ENCODE assay signal across 20 cellular contexts in genomic region chr9:133507246-133507965, GRCh38. TPM values are rescaled to one million over a fixed set of nuclear protein-coding genes. Genes with fewer than 3 reads are reported as not detected.
DNase-seq lines count a peak whose midpoint lies in the region; ATAC-seq and TF ChIP-seq lines count a peak whose summit lies in the region.
"Had no signal": no experiment of that assay in that cellular context is flagged by ENCODE, and none has a peak within 500 bp of the region (broad histone marks: within the 10 kb centered on the region; RNA-seq: fewer than 3 reads in every experiment).

No MANE protein-coding gene starts in this region.

- H3K27me3 ChIP-seq in right atrium auricular region (no peaks in the 10 kb centered on the region), skeletal muscle tissue (ENCODE audit: control insufficient read depth in 3 of 3, insufficient read depth in 3 of 3, low read length in 3 of 3) (peaks cover 27 to 58% (median 31%) of the 10 kb centered on the region in 3 donors)
- H3K27me3 ChIP-seq: ascending aorta, MG63 had no signal

- no peak overlapping the region for H3K4me3 Mint-ChIP-seq in activated CD8-positive, alpha-beta T cell treated with anti-CD3 and anti-CD28 coated beads, Interleukin-2, amount 10 ng/mL, durations not matched to agents 7 days and 5 days
- H3K4me3 Mint-ChIP-seq in activated CD8-positive, alpha-beta T cell treated with anti-CD3 and anti-CD28 coated beads for 36 hours = no peak overlapping the region
- H3K4me3 Mint-ChIP-seq: B cell; IgD-negative memory B cell; neural crest cell; stimulated activated memory B cell treated with anti-CD40 and anti-IgM and Interleukin-4, amounts not matched to agents 10 μg/mL and 1 μg/mL and 100 μg/mL, for 72 hours had no signal

- no peak for DNase-seq in activated CD8-positive, alpha-beta T cell treated with anti-CD3 and anti-CD28 coated beads, Interleukin-2, amount 10 ng/mL, durations not matched to agents 7 days and 5 days
- DNase-seq in activated CD8-positive, alpha-beta T cell treated with anti-CD3 and anti-CD28 coated beads for 36 hours = no peak
- DNase-seq in right atrium auricular region (ENCODE audit: low spot score) (no peak), NCI-H510A treated with DMSO at 0.1 percent for 48 hours (lab: John Stamatoyannopoulos, UW) (no peak)
- DNase-seq: activated naive CD4-positive, alpha-beta T cell treated with Interleukin-2 at 50 U/mL for 16 hours; activated T-cell treated with anti-CD3 and anti-CD28 coated beads for 4 hours; hypothalamus; NCI-H187 treated with DMSO at 0.1 percent for 48 hours; RPMI8226 had no signal

- CTCF ChIA-PET in activated CD8-positive, alpha-beta T cell treated with anti-CD3 and anti-CD28 coated beads, Interleukin-2, amount 10 ng/mL, durations not matched to agents 7 days and 5 days (lab: Charles Lee) = no interaction called here
- CTCF ChIA-PET in activated CD8-positive, alpha-beta T cell treated with anti-CD3 and anti-CD28 coated beads for 36 hours (lab: Charles Lee) = no interaction called here

- H3K27me3 Mint-ChIP-seq in activated CD8-positive, alpha-beta T cell treated with anti-CD3 and anti-CD28 coated beads, Interleukin-2, amount 10 ng/mL, durations not matched to agents 7 days and 5 days (ENCODE audit: low read depth) = peaks cover 3% of the 10 kb centered on the region
- H3K27me3 Mint-ChIP-seq in activated CD8-positive, alpha-beta T cell treated with anti-CD3 and anti-CD28 coated beads for 36 hours = no peaks in the 10 kb centered on the region

- no peak overlapping the region for H3K9ac ChIP-seq in skeletal muscle tissue (ENCODE audit: low read depth in 1 of 3, low read length in 3 of 3)

- peaks cover 0 to 35% of the 10 kb centered on the region in 2 donors for H3K4me1 ChIP-seq in right atrium auricular region
- H3K4me1 ChIP-seq in skeletal muscle tissue (ENCODE audit: control insufficient read depth in 3 of 3, insufficient read depth in 3 of 3, low read length in 3 of 3) = peaks cover 14 to 20% (median 16%) of the 10 kb centered on the region in 3 donors

- H3K4me1 Mint-ChIP-seq in activated CD8-positive, alpha-beta T cell treated with anti-CD3 and anti-CD28 coated beads, Interleukin-2, amount 10 ng/mL, durations not matched to agents 7 days and 5 days (ENCODE audit: low read depth) = peaks cover 17% of the 10 kb centered on the region
- H3K4me1 Mint-ChIP-seq in activated CD8-positive, alpha-beta T cell treated with anti-CD3 and anti-CD28 coated beads for 36 hours (ENCODE audit: low read depth) = peaks cover 23% of the 10 kb centered on the region
- H3K4me1 Mint-ChIP-seq: B cell; stimulated activated memory B cell treated with anti-CD40 and anti-IgM and Interleukin-4, amounts not matched to agents 10 μg/mL and 1 μg/mL and 100 μg/mL, for 72 hours had no signal

- peak overlapping the region; percentile 56 for H3K27ac Mint-ChIP-seq in activated CD8-positive, alpha-beta T cell treated with anti-CD3 and anti-CD28 coated beads, Interleukin-2, amount 10 ng/mL, durations not matched to agents 7 days and 5 days
- no peak overlapping the region for H3K27ac Mint-ChIP-seq in activated CD8-positive, alpha-beta T cell treated with anti-CD3 and anti-CD28 coated beads for 36 hours
- H3K27ac Mint-ChIP-seq: B cell; IgD-negative memory B cell; stimulated activated memory B cell treated with anti-CD40 and anti-IgM and Interleukin-4, amounts not matched to agents 10 μg/mL and 1 μg/mL and 100 μg/mL, for 72 hours had no signal

- H3K9me3 Mint-ChIP-seq in activated CD8-positive, alpha-beta T cell treated with anti-CD3 and anti-CD28 coated beads, Interleukin-2, amount 10 ng/mL, durations not matched to agents 7 days and 5 days (ENCODE audit: insufficient read depth) = peaks cover 7% of the 10 kb centered on the region
- peaks cover 3% of the 10 kb centered on the region for H3K9me3 Mint-ChIP-seq in activated CD8-positive, alpha-beta T cell treated with anti-CD3 and anti-CD28 coated beads for 36 hours

- H3K36me3 Mint-ChIP-seq in activated CD8-positive, alpha-beta T cell treated with anti-CD3 and anti-CD28 coated beads, Interleukin-2, amount 10 ng/mL, durations not matched to agents 7 days and 5 days (ENCODE audit: low read depth) = no peaks in the 10 kb centered on the region
- no peaks in the 10 kb centered on the region for H3K36me3 Mint-ChIP-seq in activated CD8-positive, alpha-beta T cell treated with anti-CD3 and anti-CD28 coated beads for 36 hours (ENCODE audit: low read depth)
- H3K36me3 Mint-ChIP-seq: IgD-negative memory B cell had no signal

- H3K4me3 ChIP-seq in right atrium auricular region (no peak overlapping the region), skeletal muscle tissue (ENCODE audit: low read length in 3 of 3) (no peak overlapping the region)
- H3K4me3 ChIP-seq: ascending aorta, MG63, thoracic aorta had no signal

- intact Hi-C loops in activated CD8-positive, alpha-beta T cell treated with anti-CD3 and anti-CD28 coated beads for 36 hours (cut with micrococcal nuclease) = no loop called here

- no peak for TF ChIP-seq CTCF in activated CD8-positive, alpha-beta T cell treated with anti-CD3 and anti-CD28 coated beads for 36 hours (IDR thresholded peaks at IDR 0.05)
- TF ChIP-seq CTCF in right atrium auricular region (IDR thresholded peaks at IDR 0.05) = no peak

- H3K9me3 ChIP-seq in right atrium auricular region = peaks cover 0 to 9% of the 10 kb centered on the region in 2 donors
- peaks cover 0 to 3% (median 0%) of the 10 kb centered on the region in 3 donors for H3K9me3 ChIP-seq in skeletal muscle tissue (ENCODE audit: control insufficient read depth in 3 of 3, low read length in 3 of 3)

- peak overlapping the region; percentile 27 to 75 for H3K27ac ChIP-seq in right atrium auricular region
- peak overlapping the region; percentile 12 for H3K27ac ChIP-seq in skeletal muscle tissue (ENCODE audit: low read depth, low read length)
- H3K27ac ChIP-seq: 22Rv1, thoracic aorta had no signal

- POLR2A ChIA-PET in activated CD8-positive, alpha-beta T cell treated with anti-CD3 and anti-CD28 coated beads, Interleukin-2, amount 10 ng/mL, durations not matched to agents 7 days and 5 days (lab: Charles Lee) = interaction anchor here (0.8 kb wide), 1 partner anchor 9 kb away, joined by 4 read pairs; no protein-coding TSS in a partner anchor
- POLR2A ChIA-PET in activated CD8-positive, alpha-beta T cell treated with anti-CD3 and anti-CD28 coated beads for 36 hours (lab: Charles Lee) = interaction anchor here (1.0 kb wide), 1 partner anchor 29 kb away, joined by 3 read pairs; no protein-coding TSS in a partner anchor

- ATAC-seq in activated CD8-positive, alpha-beta T cell treated with anti-CD3 and anti-CD28 coated beads, Interleukin-2, amount 10 ng/mL, durations not matched to agents 7 days and 5 days = no peak
- no peak for ATAC-seq in activated CD8-positive, alpha-beta T cell treated with anti-CD3 and anti-CD28 coated beads for 36 hours
- no peak for ATAC-seq in GM21576 (IDR thresholded peaks at IDR 0.05; ENCODE audit: unreplicated experiment)
- ATAC-seq: stimulated activated memory B cell treated with anti-CD40 and anti-IgM and Interleukin-4, amounts not matched to agents 10 μg/mL and 1 μg/mL and 100 μg/mL, for 72 hours had no signal

- H3K36me3 ChIP-seq in right atrium auricular region = no peaks in the 10 kb centered on the region
- no peaks in the 10 kb centered on the region for H3K36me3 ChIP-seq in skeletal muscle tissue (ENCODE audit: control insufficient read depth in 3 of 3, insufficient read depth in 3 of 3, low read length in 3 of 3)
- H3K36me3 ChIP-seq: ascending aorta, MG63, thoracic aorta had no signal

RNA-seq across cellular contexts. Expression of gene MYMK, which starts 17.4 kb away (rescaled TPM):
- total RNA-seq in activated CD8-positive, alpha-beta T cell treated with anti-CD3 and anti-CD28 coated beads, Interleukin-2, amount 10 ng/mL, durations not matched to agents 7 days and 5 days = not detected
- not detected for total RNA-seq in activated CD8-positive, alpha-beta T cell treated with anti-CD3 and anti-CD28 coated beads for 36 hours
- not detected for total RNA-seq in right atrium auricular region
- 8.9 TPM for total RNA-seq in skeletal muscle tissue
- total RNA-seq: ascending aorta, B cell, chondrocyte, neural crest cell, thoracic aorta had no signal

RNA-seq across cellular contexts. Expression of gene ADAMTSL2, which starts 27.1 kb away (rescaled TPM):
- total RNA-seq in activated CD8-positive, alpha-beta T cell treated with anti-CD3 and anti-CD28 coated beads, Interleukin-2, amount 10 ng/mL, durations not matched to agents 7 days and 5 days = not detected
- under 1 TPM; 0.11 to 0.25 TPM for total RNA-seq in activated CD8-positive, alpha-beta T cell treated with anti-CD3 and anti-CD28 coated beads for 36 hours
- 10 to 100 TPM in 1 of 2 donors, 1 to 10 TPM in 1; 4.9 to 27.7 TPM for total RNA-seq in right atrium auricular region
- total RNA-seq in skeletal muscle tissue = 4.7 TPM
- total RNA-seq: B cell had no signal

RNA-seq across cellular contexts. Expression of gene SLC2A6, which starts 28.5 kb away (rescaled TPM):
- 10 to 100 TPM; 14.1 to 17.0 TPM for total RNA-seq in activated CD8-positive, alpha-beta T cell treated with anti-CD3 and anti-CD28 coated beads, Interleukin-2, amount 10 ng/mL, durations not matched to agents 7 days and 5 days
- total RNA-seq in activated CD8-positive, alpha-beta T cell treated with anti-CD3 and anti-CD28 coated beads for 36 hours = 1 to 10 TPM; 5.4 to 6.7 TPM
- total RNA-seq in right atrium auricular region (1 to 10 TPM; 4.3 to 5.2 TPM), skeletal muscle tissue (0.52 TPM)

RNA-seq across cellular contexts. Expression of gene CACFD1, which starts 47.6 kb away (rescaled TPM):
- total RNA-seq in activated CD8-positive, alpha-beta T cell treated with anti-CD3 and anti-CD28 coated beads, Interleukin-2, amount 10 ng/mL, durations not matched to agents 7 days and 5 days = 1 to 10 TPM; 1.3 to 2.4 TPM
- total RNA-seq in activated CD8-positive, alpha-beta T cell treated with anti-CD3 and anti-CD28 coated beads for 36 hours = 1 to 10 TPM; 1.3 to 1.4 TPM
- total RNA-seq in right atrium auricular region (10 to 100 TPM; 11.9 to 12.4 TPM), skeletal muscle tissue (4.7 TPM)
